ENCODE assay signal across 1 cellular context in genomic region chr6:137697267-137697938, GRCh38.
TF ChIP-seq lines count a peak whose summit lies in the region.

No MANE protein-coding gene starts in this region.

TF ChIP-seq in HepG2, 621 proteins besides CTCF, POLR2A, EP300 and RAD21 (continued from another document and continues in another):
- TF ChIP-seq ZNF318 (CRISPR knock-in tag; IDR thresholded peaks at IDR 0.05) (no peak), ZNF44 (CRISPR knock-in tag; IDR thresholded peaks at IDR 0.05) (no peak; the same call in 1 of the 2 replicates), ASH2L (IDR thresholded peaks at IDR 0.05; ENCODE audit: insufficient read length, low read depth, low read length) (peak; percentile 62), GLI4 (CRISPR knock-in tag; IDR thresholded peaks at IDR 0.05; ENCODE audit: borderline replicate concordance) (no peak), HMGXB4 (CRISPR knock-in tag; IDR thresholded peaks at IDR 0.05; ENCODE audit: borderline replicate concordance in 1 of 2, low read depth in 1 of 2) (peak; percentile 32 to 66; a peak in 1 of 4 replicates), CEBPG (CRISPR knock-in tag; IDR thresholded peaks at IDR 0.05) (peak; percentile 62), ZNF556 (CRISPR knock-in tag; IDR thresholded peaks at IDR 0.05; ENCODE audit: borderline replicate concordance) (peak; percentile 91; the same call in 1 of the 2 replicates), SIX4 (CRISPR knock-in tag; IDR thresholded peaks at IDR 0.05) (peak; percentile 57), ZSCAN12 (CRISPR knock-in tag; IDR thresholded peaks at IDR 0.05) (0 out of 2 replicates have a peak, but pooled peaks have one; percentile 36), PPARG (CRISPR knock-in tag; conservative IDR thresholded peaks at IDR 0.05) (peak; percentile 80), NCOA2 (CRISPR knock-in tag; IDR thresholded peaks at IDR 0.05) (peak; percentile 91), REPIN1 (CRISPR knock-in tag; IDR thresholded peaks at IDR 0.05; ENCODE audit: borderline replicate concordance, low read depth) (peak; percentile 50; the same call in 1 of the 2 replicates), RXRA (CRISPR knock-in tag; IDR thresholded peaks at IDR 0.05) (peak; percentile 70; the same call in 1 of the 2 replicates), ZBTB34 (CRISPR knock-in tag; IDR thresholded peaks at IDR 0.05) (no peak), HMGXB3 (CRISPR knock-in tag; IDR thresholded peaks at IDR 0.05; ENCODE audit: borderline replicate concordance) (peak; percentile 58; the same call in 1 of the 2 replicates), ZFP90 (CRISPR knock-in tag; IDR thresholded peaks at IDR 0.05; ENCODE audit: borderline replicate concordance) (peak; percentile 48; the same call in 1 of the 2 replicates), RARA (CRISPR knock-in tag; IDR thresholded peaks at IDR 0.05) (peak; percentile 84), ZNF260 (CRISPR knock-in tag; IDR thresholded peaks at IDR 0.05; ENCODE audit: borderline replicate concordance, low read depth) (no peak), ZBTB7A (CRISPR knock-in tag; IDR thresholded peaks at IDR 0.05) (no peak), ZNF639 (CRISPR knock-in tag; conservative IDR thresholded peaks at IDR 0.05) (0 out of 2 replicates have a peak, but pooled peaks have one; percentile 41), FOXP4 (CRISPR knock-in tag; IDR thresholded peaks at IDR 0.05) (peak; percentile 87), RORA (CRISPR knock-in tag; IDR thresholded peaks at IDR 0.05) (no peak), ZNF251 (CRISPR knock-in tag; IDR thresholded peaks at IDR 0.05) (peak; percentile 66; the same call in 1 of the 2 replicates), EHMT2 (IDR thresholded peaks at IDR 0.05; ENCODE audit: borderline replicate concordance, low read depth, low read length) (peak; percentile 56; the same call in 1 of the 2 replicates), ZMAT3 (CRISPR knock-in tag; conservative IDR thresholded peaks at IDR 0.05) (no peak; the same call in 1 of the 2 replicates), RXRB (CRISPR knock-in tag; IDR thresholded peaks at IDR 0.05; ENCODE audit: borderline replicate concordance) (peak; percentile 84), DPF2 (CRISPR knock-in tag; IDR thresholded peaks at IDR 0.05; ENCODE audit: borderline replicate concordance, low read depth) (peak; percentile 97), ATF6 (CRISPR knock-in tag; conservative IDR thresholded peaks at IDR 0.05) (no peak), MAX (IDR thresholded peaks at IDR 0.05) (peak; percentile 49), NFIC (IDR thresholded peaks at IDR 0.05; ENCODE audit: low read length) (peak; percentile 80), SYNCRIP (IDR thresholded peaks at IDR 0.05; ENCODE audit: insufficient read depth, low read depth, low read length) (no peak), ELF3 (CRISPR knock-in tag; IDR thresholded peaks at IDR 0.05) (peak; percentile 80)
